In genomic region chr11:68053117-68053516, GRCh38 we compare ENCODE assay signal across 13 cellular contexts. TPM values are rescaled to one million over a fixed set of nuclear protein-coding genes. Genes with fewer than 3 reads are reported as not detected.
DNase-seq lines count a peak whose midpoint lies in the region; ATAC-seq and TF ChIP-seq lines count a peak whose summit lies in the region.
"Had no signal": no experiment of that assay in that cellular context is flagged by ENCODE, and none has a peak within 500 bp of the region (broad histone marks: within the 10 kb centered on the region; RNA-seq: fewer than 3 reads in every experiment).

No MANE protein-coding gene starts in this region.

- ATAC-seq in left lobe of liver = peak; percentile 13
- no peak for ATAC-seq in GM18502 (IDR thresholded peaks at IDR 0.05; ENCODE audit: poor library complexity, unreplicated experiment)

- H3K9me3 ChIP-seq in BE2C (no peaks in the 10 kb centered on the region), uterus (no peaks in the 10 kb centered on the region)

- no peak overlapping the region for H3K4me3 ChIP-seq in BE2C (ENCODE audit: low read depth, low read length)
- no peak overlapping the region for H3K4me3 ChIP-seq in uterus

- TF ChIP-seq CTCF in BE2C (IDR thresholded peaks at IDR 0.05; ENCODE audit: low read depth, low read length) (no peak), uterus (IDR thresholded peaks at IDR 0.05) (no peak)

- CTCF ChIA-PET in HEK293T (lab: Yijun Ruan, JAX) = no interaction called here

- POLR2A ChIA-PET in HEK293T (lab: Yijun Ruan, JAX) = interaction anchor here (1.4 to 1.5 kb wide), 2 partner anchors 10 to 15 kb away, joined by 4 to 5 read pairs; no protein-coding TSS in a partner anchor

- peak; percentile 48 for DNase-seq in BE2C
- no peak for DNase-seq in activated T-helper 2 cell treated with anti-CD3 and anti-CD28 coated beads, Interferon-gamma antibody, Interleukin-2, Interleukin-4, amounts not matched to agents 10 μg/mL and 5 μg/mL and 100 μg/mL, durations not matched to agents 14 hours and 24 hours and 36 hours (ENCODE audit: low spot score)
- DNase-seq in left lobe of liver (ENCODE audit: low spot score) = no peak
- no peak for DNase-seq in uterus
- no peak for DNase-seq in stimulated activated CD4-positive, alpha-beta T cell treated with anti-CD3 and anti-CD28 coated beads, Interleukin-2, amount 100 ng/mL, for 24 hours
- no peak for DNase-seq in HEK293T (ENCODE audit: extremely low spot score)
- DNase-seq: activated CD4-positive, CD25-positive, alpha-beta regulatory T cell treated with anti-CD3 and anti-CD28 coated beads, Interleukin-2, amount 50 U/mL, for 72 hours; CD4-positive, CD25-positive, alpha-beta regulatory T cell; NCI-H1092; NCI-H446; SW 1271 had no signal

- H3K4me1 Mint-ChIP-seq in activated T-helper 2 cell treated with anti-CD3 and anti-CD28 coated beads, Interferon-gamma antibody, Interleukin-2, Interleukin-4, amounts not matched to agents 10 μg/mL and 5 μg/mL and 100 μg/mL, durations not matched to agents 14 hours and 24 hours and 36 hours (ENCODE audit: low read depth) = no peaks in the 10 kb centered on the region
- H3K4me1 Mint-ChIP-seq: CD4-positive, CD25-positive, alpha-beta regulatory T cell had no signal

- H3K36me3 Mint-ChIP-seq in activated T-helper 2 cell treated with anti-CD3 and anti-CD28 coated beads, Interferon-gamma antibody, Interleukin-2, Interleukin-4, amounts not matched to agents 10 μg/mL and 5 μg/mL and 100 μg/mL, durations not matched to agents 14 hours and 24 hours and 36 hours (ENCODE audit: low read depth) = peaks cover 30% of the 10 kb centered on the region

- H3K4me3 Mint-ChIP-seq in activated T-helper 2 cell treated with anti-CD3 and anti-CD28 coated beads, Interferon-gamma antibody, Interleukin-2, Interleukin-4, amounts not matched to agents 10 μg/mL and 5 μg/mL and 100 μg/mL, durations not matched to agents 14 hours and 24 hours and 36 hours (ENCODE audit: low read depth) = no peak overlapping the region
- H3K4me3 Mint-ChIP-seq: CD4-positive, CD25-positive, alpha-beta regulatory T cell had no signal

- no peaks in the 10 kb centered on the region for H3K9me3 Mint-ChIP-seq in activated T-helper 2 cell treated with anti-CD3 and anti-CD28 coated beads, Interferon-gamma antibody, Interleukin-2, Interleukin-4, amounts not matched to agents 10 μg/mL and 5 μg/mL and 100 μg/mL, durations not matched to agents 14 hours and 24 hours and 36 hours

- peaks cover 5% of the 10 kb centered on the region for H3K36me3 ChIP-seq in BE2C
- no peaks in the 10 kb centered on the region for H3K36me3 ChIP-seq in uterus

- H3K27ac Mint-ChIP-seq in activated T-helper 2 cell treated with anti-CD3 and anti-CD28 coated beads, Interferon-gamma antibody, Interleukin-2, Interleukin-4, amounts not matched to agents 10 μg/mL and 5 μg/mL and 100 μg/mL, durations not matched to agents 14 hours and 24 hours and 36 hours = peak overlapping the region; percentile 28

- no peak overlapping the region for H3K27ac ChIP-seq in uterus

- intact Hi-C loops in activated T-helper 2 cell treated with anti-CD3 and anti-CD28 coated beads, Interferon-gamma antibody, Interleukin-2, Interleukin-4, amounts not matched to agents 10 μg/mL and 5 μg/mL and 100 μg/mL, durations not matched to agents 14 hours and 24 hours and 36 hours (cut with micrococcal nuclease) = no loop called here
- intact Hi-C loops in uterus (cut with DNase I; ENCODE audit: low total_unique reads) = no loop called here

- peak; percentile 30 for TF ChIP-seq POLR2A in GM15510 (IDR thresholded peaks at IDR 0.05; ENCODE audit: borderline replicate concordance, extremely low read depth, insufficient read length)
- no peak for TF ChIP-seq POLR2A in uterus (IDR thresholded peaks at IDR 0.05)

- H3K4me1 ChIP-seq in BE2C (peaks cover 4% of the 10 kb centered on the region; the same call in 1 of the 2 replicates), uterus (no peaks in the 10 kb centered on the region)

- H3K27me3 ChIP-seq in BE2C (no peaks in the 10 kb centered on the region), uterus (no peaks in the 10 kb centered on the region)

- no peaks in the 10 kb centered on the region for H3K27me3 Mint-ChIP-seq in activated T-helper 2 cell treated with anti-CD3 and anti-CD28 coated beads, Interferon-gamma antibody, Interleukin-2, Interleukin-4, amounts not matched to agents 10 μg/mL and 5 μg/mL and 100 μg/mL, durations not matched to agents 14 hours and 24 hours and 36 hours (ENCODE audit: low read depth)
- H3K27me3 Mint-ChIP-seq: CD4-positive, CD25-positive, alpha-beta regulatory T cell had no signal

TF ChIP-seq in HEK293T, 16 proteins besides CTCF, POLR2A, EP300 and RAD21:
- TF ChIP-seq ARNT (IDR thresholded peaks at IDR 0.05) = no peak
- no peak for TF ChIP-seq LEF1 (IDR thresholded peaks at IDR 0.05; ENCODE audit: borderline replicate concordance)
- no peak for TF ChIP-seq PKNOX1 (IDR thresholded peaks at IDR 0.05)
- no peak for TF ChIP-seq TARDBP (IDR thresholded peaks at IDR 0.05)
- TF ChIP-seq SP1 (IDR thresholded peaks at IDR 0.05) = no peak
- TF ChIP-seq L3MBTL2 (conservative IDR thresholded peaks at IDR 0.05) = no peak
- TF ChIP-seq FOXM1 (IDR thresholded peaks at IDR 0.05; ENCODE audit: borderline replicate concordance) = no peak
- no peak for TF ChIP-seq SUZ12 (IDR thresholded peaks at IDR 0.05)
- TF ChIP-seq BHLHE40 (IDR thresholded peaks at IDR 0.05; ENCODE audit: borderline replicate concordance) = no peak
- no peak for TF ChIP-seq ELF4 (IDR thresholded peaks at IDR 0.05)
- no peak for TF ChIP-seq CTBP1 (IDR thresholded peaks at IDR 0.05; ENCODE audit: borderline replicate concordance)
- no peak for TF ChIP-seq ZNF384 (IDR thresholded peaks at IDR 0.05)
- TF ChIP-seq HDGF (IDR thresholded peaks at IDR 0.05; ENCODE audit: borderline replicate concordance) = no peak
- no peak for TF ChIP-seq FOXK2 (IDR thresholded peaks at IDR 0.05)
- no peak for TF ChIP-seq NFRKB (IDR thresholded peaks at IDR 0.05)
- TF ChIP-seq FOXA1 (IDR thresholded peaks at IDR 0.05) = no peak
TF ChIP-seq in HEK293T: peak in this region for 0.

RNA-seq across cellular contexts. Expression of gene TCIRG1, which starts 14.3 kb away (rescaled TPM):
- 58.1 TPM for polyA plus RNA-seq in BE2C (2012; ENCODE audit: insufficient read depth, insufficient read length, low read depth)
- total RNA-seq in activated T-helper 2 cell treated with anti-CD3 and anti-CD28 coated beads, Interferon-gamma antibody, Interleukin-2, Interleukin-4, amounts not matched to agents 10 μg/mL and 5 μg/mL and 100 μg/mL, durations not matched to agents 14 hours and 24 hours and 36 hours = 148 and 154 TPM in 2 replicates
- total RNA-seq in left lobe of liver (66.5 TPM), uterus (100 to 1,000 TPM in 2 of 4 donors, 10 to 100 TPM in 2; 62.1 to 162 (median 115) TPM)

RNA-seq across cellular contexts. Expression of gene NDUFS8, which starts 22.6 kb away (rescaled TPM):
- polyA plus RNA-seq in BE2C (2012; ENCODE audit: insufficient read depth, insufficient read length, low read depth) = 610 TPM
- 125 and 139 TPM in 2 replicates for total RNA-seq in activated T-helper 2 cell treated with anti-CD3 and anti-CD28 coated beads, Interferon-gamma antibody, Interleukin-2, Interleukin-4, amounts not matched to agents 10 μg/mL and 5 μg/mL and 100 μg/mL, durations not matched to agents 14 hours and 24 hours and 36 hours
- 104 TPM for total RNA-seq in left lobe of liver
- total RNA-seq in uterus = 100 to 1,000 TPM in 2 of 4 donors, 10 to 100 TPM in 2; 53.4 to 291 (median 139) TPM

RNA-seq across cellular contexts. Expression of gene ALDH3B1, which starts 43.0 kb away (rescaled TPM):
- 1.1 TPM for polyA plus RNA-seq in BE2C (2012; ENCODE audit: insufficient read depth, insufficient read length, low read depth)
- total RNA-seq in activated T-helper 2 cell treated with anti-CD3 and anti-CD28 coated beads, Interferon-gamma antibody, Interleukin-2, Interleukin-4, amounts not matched to agents 10 μg/mL and 5 μg/mL and 100 μg/mL, durations not matched to agents 14 hours and 24 hours and 36 hours = not detected in 2 replicates
- total RNA-seq in left lobe of liver (3.2 TPM), uterus (1 to 10 TPM; 2.3 to 5.7 (median 4.0) TPM)
- total RNA-seq: CD4-positive, CD25-positive, alpha-beta regulatory T cell had no signal
- polyA plus RNA-seq: CD4-positive, CD25-positive, alpha-beta regulatory T cell had no signal

RNA-seq across cellular contexts. Expression of gene UNC93B1, which starts 49.2 kb away (rescaled TPM):
- polyA plus RNA-seq in BE2C (2012; ENCODE audit: insufficient read depth, insufficient read length, low read depth) = 2.8 TPM
- total RNA-seq in activated T-helper 2 cell treated with anti-CD3 and anti-CD28 coated beads, Interferon-gamma antibody, Interleukin-2, Interleukin-4, amounts not matched to agents 10 μg/mL and 5 μg/mL and 100 μg/mL, durations not matched to agents 14 hours and 24 hours and 36 hours = 12.3 and 14.1 TPM in 2 replicates
- total RNA-seq in left lobe of liver = 18.9 TPM
- total RNA-seq in uterus = 10 to 100 TPM in 3 of 4 donors, 1 to 10 TPM in 1; 4.1 to 24.3 (median 13.2) TPM
